1 cellular context compared by ENCODE assay signal in the genomic region with DNA sequence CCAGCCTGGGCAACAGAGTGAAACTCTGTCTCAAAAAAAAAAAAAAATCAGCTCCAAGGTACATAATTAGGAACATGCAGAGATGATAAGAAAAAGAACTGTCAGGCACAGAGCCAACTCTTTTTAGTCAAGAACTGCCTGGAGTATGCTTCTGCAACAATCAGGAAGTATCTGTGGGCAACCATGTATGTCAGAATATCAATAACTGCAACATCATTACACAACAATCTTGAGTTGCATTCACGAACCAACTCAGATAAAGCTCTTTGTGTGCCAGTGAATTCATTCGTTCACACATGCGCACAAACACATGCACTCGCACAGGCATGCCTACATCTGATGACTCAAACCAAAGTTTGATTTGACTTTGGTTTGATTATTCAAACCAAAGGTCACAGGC.
TF ChIP-seq lines count a peak whose summit lies in the region.

No MANE protein-coding gene starts in this region.

TF ChIP-seq in SK-N-SH, 30 proteins besides CTCF, POLR2A, EP300 and RAD21 (continued from another document):
- TF ChIP-seq, protein P1, sequence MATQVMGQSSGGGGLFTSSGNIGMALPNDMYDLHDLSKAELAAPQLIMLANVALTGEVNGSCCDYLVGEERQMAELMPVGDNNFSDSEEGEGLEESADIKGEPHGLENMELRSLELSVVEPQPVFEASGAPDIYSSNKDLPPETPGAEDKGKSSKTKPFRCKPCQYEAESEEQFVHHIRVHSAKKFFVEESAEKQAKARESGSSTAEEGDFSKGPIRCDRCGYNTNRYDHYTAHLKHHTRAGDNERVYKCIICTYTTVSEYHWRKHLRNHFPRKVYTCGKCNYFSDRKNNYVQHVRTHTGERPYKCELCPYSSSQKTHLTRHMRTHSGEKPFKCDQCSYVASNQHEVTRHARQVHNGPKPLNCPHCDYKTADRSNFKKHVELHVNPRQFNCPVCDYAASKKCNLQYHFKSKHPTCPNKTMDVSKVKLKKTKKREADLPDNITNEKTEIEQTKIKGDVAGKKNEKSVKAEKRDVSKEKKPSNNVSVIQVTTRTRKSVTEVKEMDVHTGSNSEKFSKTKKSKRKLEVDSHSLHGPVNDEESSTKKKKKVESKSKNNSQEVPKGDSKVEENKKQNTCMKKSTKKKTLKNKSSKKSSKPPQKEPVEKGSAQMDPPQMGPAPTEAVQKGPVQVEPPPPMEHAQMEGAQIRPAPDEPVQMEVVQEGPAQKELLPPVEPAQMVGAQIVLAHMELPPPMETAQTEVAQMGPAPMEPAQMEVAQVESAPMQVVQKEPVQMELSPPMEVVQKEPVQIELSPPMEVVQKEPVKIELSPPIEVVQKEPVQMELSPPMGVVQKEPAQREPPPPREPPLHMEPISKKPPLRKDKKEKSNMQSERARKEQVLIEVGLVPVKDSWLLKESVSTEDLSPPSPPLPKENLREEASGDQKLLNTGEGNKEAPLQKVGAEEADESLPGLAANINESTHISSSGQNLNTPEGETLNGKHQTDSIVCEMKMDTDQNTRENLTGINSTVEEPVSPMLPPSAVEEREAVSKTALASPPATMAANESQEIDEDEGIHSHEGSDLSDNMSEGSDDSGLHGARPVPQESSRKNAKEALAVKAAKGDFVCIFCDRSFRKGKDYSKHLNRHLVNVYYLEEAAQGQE (IDR thresholded peaks at IDR 0.05; ENCODE audit: low read depth, low read length) = no peak
- TF ChIP-seq, protein P2, sequence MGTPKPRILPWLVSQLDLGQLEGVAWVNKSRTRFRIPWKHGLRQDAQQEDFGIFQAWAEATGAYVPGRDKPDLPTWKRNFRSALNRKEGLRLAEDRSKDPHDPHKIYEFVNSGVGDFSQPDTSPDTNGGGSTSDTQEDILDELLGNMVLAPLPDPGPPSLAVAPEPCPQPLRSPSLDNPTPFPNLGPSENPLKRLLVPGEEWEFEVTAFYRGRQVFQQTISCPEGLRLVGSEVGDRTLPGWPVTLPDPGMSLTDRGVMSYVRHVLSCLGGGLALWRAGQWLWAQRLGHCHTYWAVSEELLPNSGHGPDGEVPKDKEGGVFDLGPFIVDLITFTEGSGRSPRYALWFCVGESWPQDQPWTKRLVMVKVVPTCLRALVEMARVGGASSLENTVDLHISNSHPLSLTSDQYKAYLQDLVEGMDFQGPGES (IDR thresholded peaks at IDR 0.05; ENCODE audit: low read depth, low read length) = no peak
TF ChIP-seq in SK-N-SH: peak in this region for 0.
